In genomic region chr1:160069460-160070231, GRCh38 we compare ENCODE assay signal across 8 cellular contexts. TPM values are rescaled to one million over a fixed set of nuclear protein-coding genes. Genes with fewer than 3 reads are reported as not detected.
DNase-seq lines count a peak whose midpoint lies in the region; ATAC-seq and TF ChIP-seq lines count a peak whose summit lies in the region.

TSS of gene KCNJ10 (minus strand) at chr1:160070160. CDS start at chr1:160042532, 27,628 bp downstream.

- no peaks in the 10 kb centered on the region for H3K9me3 ChIP-seq in breast epithelium
- H3K9me3 ChIP-seq in upper lobe of left lung, result no peaks in the 10 kb centered on the region

- H3K27ac ChIP-seq in breast epithelium (no peak within 1 kb of the TSS), upper lobe of left lung (peak within 1 kb of the TSS in 1 of 4 donors; percentile 23)

- H3K4me3 Mint-ChIP-seq in activated naive CD4-positive, alpha-beta T cell treated with anti-CD3 and anti-CD28 coated beads, Interleukin-2, amount 50 U/mL, for 24 hours, result peak within 1 kb of the TSS; percentile 97

- H3K36me3 Mint-ChIP-seq in activated naive CD4-positive, alpha-beta T cell treated with anti-CD3 and anti-CD28 coated beads, Interleukin-2, amount 50 U/mL, for 24 hours, result no peaks in the 10 kb centered on the region

- no peak for TF ChIP-seq EP300 in upper lobe of left lung (IDR thresholded peaks at IDR 0.05)

- no peaks in the 10 kb centered on the region for H3K9me3 Mint-ChIP-seq in activated naive CD4-positive, alpha-beta T cell treated with anti-CD3 and anti-CD28 coated beads, Interleukin-2, amount 50 U/mL, for 24 hours

- no peaks in the 10 kb centered on the region for H3K36me3 ChIP-seq in breast epithelium
- no peaks in the 10 kb centered on the region for H3K36me3 ChIP-seq in upper lobe of left lung

- WGBS in upper lobe of left lung, 2 donors, result 14 to 30% methylated on average over 10 to 28 of the region's 32 CpGs

- intact Hi-C loops in breast epithelium (cut with DNase I; ENCODE audit: low total_unique reads), result no loop called here

- TF ChIP-seq POLR2A in breast epithelium (IDR thresholded peaks at IDR 0.05), result no peak
- no peak for TF ChIP-seq POLR2A in upper lobe of left lung (IDR thresholded peaks at IDR 0.05)

- H3K4me1 ChIP-seq in breast epithelium (no peaks in the 10 kb centered on the region), upper lobe of left lung (peaks cover 11 to 16% (median 13%) of the 10 kb centered on the region in 4 donors)

- no peaks in the 10 kb centered on the region for H3K27me3 ChIP-seq in breast epithelium
- peaks cover 0 to 11% (median 2%) of the 10 kb centered on the region in 4 donors for H3K27me3 ChIP-seq in upper lobe of left lung

- no peak for DNase-seq in activated naive CD4-positive, alpha-beta T cell (lab: John Stamatoyannopoulos, UW)
- DNase-seq in breast epithelium (ENCODE audit: low spot score in 2 of 2) (no peak), mesenteric fat pad (ENCODE audit: low spot score) (peak; percentile 37), upper lobe of left lung (no peak), NCI-H1417 treated with DMSO at 0.1 percent for 48 hours (lab: John Stamatoyannopoulos, UW) (no peak)

- TF ChIP-seq CTCF in breast epithelium (IDR thresholded peaks at IDR 0.05), result no peak
- no peak for TF ChIP-seq CTCF in upper lobe of left lung (IDR thresholded peaks at IDR 0.05)

- peaks cover 13% of the 10 kb centered on the region for H3K27me3 Mint-ChIP-seq in activated naive CD4-positive, alpha-beta T cell treated with anti-CD3 and anti-CD28 coated beads, Interleukin-2, amount 50 U/mL, for 24 hours

- peaks cover 12% of the 10 kb centered on the region for H3K4me1 Mint-ChIP-seq in activated naive CD4-positive, alpha-beta T cell treated with anti-CD3 and anti-CD28 coated beads, Interleukin-2, amount 50 U/mL, for 24 hours

- ATAC-seq in upper lobe of left lung (ENCODE audit: low FRiP score in 2 of 2) (peak; percentile 5 to 20), GM21529 (IDR thresholded peaks at IDR 0.05; ENCODE audit: unreplicated experiment) (no peak), HG03342 (IDR thresholded peaks at IDR 0.05; ENCODE audit: unreplicated experiment) (no peak)

- peak within 1 kb of the TSS; percentile 50 to 71 (median 56) for H3K4me3 ChIP-seq in breast epithelium
- H3K4me3 ChIP-seq in upper lobe of left lung, result peak within 1 kb of the TSS; percentile 51 to 60 (median 54)

- peak within 1 kb of the TSS; percentile 60 for H3K27ac Mint-ChIP-seq in activated naive CD4-positive, alpha-beta T cell treated with anti-CD3 and anti-CD28 coated beads, Interleukin-2, amount 50 U/mL, for 24 hours

RNA-seq across cellular contexts. Expression of gene KCNJ10, which starts in this region (rescaled TPM):
- total RNA-seq in breast epithelium (under 1 TPM in 1 of 3 donors, not detected in 2; 0.15 TPM), mesenteric fat pad (0.16 TPM), upper lobe of left lung (under 1 TPM in 1 of 6 donors, not detected in 5; 0.11 TPM)

Comparison
In these comparisons a context has a peak if more than half of its experiments do, and no peak if none do; other contexts are left out.
1. Peak in DNase-seq in mesenteric fat pad; RNA of the gene not detected or under 1 TPM.
2. Peak in ATAC-seq and H3K4me3 ChIP-seq in upper lobe of left lung; RNA of the gene not detected or under 1 TPM.